In genomic region chr1:213934642-213935041, GRCh38 we compare ENCODE assay signal across 13 cellular contexts. TPM values are rescaled to one million over a fixed set of nuclear protein-coding genes. Genes with fewer than 3 reads are reported as not detected.
DNase-seq lines count a peak whose midpoint lies in the region; ATAC-seq, FAIRE-seq and TF ChIP-seq lines count a peak whose summit lies in the region.
"Had no signal": no experiment of that assay in that cellular context is flagged by ENCODE, and none has a peak within 500 bp of the region (broad histone marks: within the 10 kb centered on the region; RNA-seq: fewer than 3 reads in every experiment).

No MANE protein-coding gene starts in this region.

- H3K36me3 ChIP-seq in astrocyte (ENCODE audit: insufficient read depth, low read length) (no peaks in the 10 kb centered on the region), keratinocyte (ENCODE audit: control insufficient read depth in 2 of 2, extremely low read depth in 1 of 2, insufficient read depth in 2 of 2, low read length in 2 of 2) (no peaks in the 10 kb centered on the region), aorta (ENCODE audit: control insufficient read depth in 1 of 2, insufficient read depth in 2 of 2, low read length in 1 of 2) (no peaks in the 10 kb centered on the region)

- FAIRE-seq in astrocyte (lab: Jason Lieb, UNC) (no peak), keratinocyte (lab: Jason Lieb, UNC) (peak; percentile 81)
- FAIRE-seq: endometrium, H1, TTC549 had no signal

- no peak overlapping the region for H3K27ac ChIP-seq in astrocyte (ENCODE audit: low read depth, low read length)
- no peak overlapping the region for H3K27ac ChIP-seq in keratinocyte (ENCODE audit: control insufficient read depth, insufficient read depth, low read length)
- H3K27ac ChIP-seq in aorta (ENCODE audit: low read depth in 1 of 2, low read length in 2 of 2): no peak overlapping the region
- H3K27ac ChIP-seq: KMS-11 had no signal

- H3K4me2 ChIP-seq in astrocyte (ENCODE audit: low read length) (no peak overlapping the region), keratinocyte (ENCODE audit: control insufficient read depth, extremely low read depth, insufficient read depth, low read depth, low read length) (no peak overlapping the region)
- H3K4me2 ChIP-seq: KMS-11 had no signal

- H3K9me3 ChIP-seq in astrocyte (ENCODE audit: insufficient read depth, low read depth, low read length) (no peaks in the 10 kb centered on the region), keratinocyte (ENCODE audit: control insufficient read depth, low read depth, low read length) (no peaks in the 10 kb centered on the region), aorta (ENCODE audit: control insufficient read depth, low read length) (peaks cover 1% of the 10 kb centered on the region)

- H3K27ac Mint-ChIP-seq in astrocyte (ENCODE audit: unreplicated experiment): no peak overlapping the region
- H3K27ac Mint-ChIP-seq: stimulated activated naive CD8-positive, alpha-beta T cell treated with anti-CD3 and anti-CD28 coated beads, Interleukin-15, Interleukin-2, amounts not matched to agents 100 ng/mL and 50 ng/mL, for 24 hours had no signal

- H3K9ac ChIP-seq in astrocyte (ENCODE audit: low read length): no peak overlapping the region
- H3K9ac ChIP-seq in keratinocyte (ENCODE audit: control insufficient read depth, extremely low read depth, insufficient read depth, low read length): no peak overlapping the region
- H3K9ac ChIP-seq: KMS-11 had no signal

- H2AFZ ChIP-seq in astrocyte (ENCODE audit: low read depth, low read length) (no peak overlapping the region), keratinocyte (ENCODE audit: control insufficient read depth, low read length) (no peak overlapping the region)

- DNase-seq in COR-L47 (lab: John Stamatoyannopoulos, UW) (peak; percentile 43), NCI-H128 (lab: John Stamatoyannopoulos, UW; ENCODE audit: unreplicated experiment) (peak; percentile 87), astrocyte (ENCODE audit: low read depth) (peak; percentile 57), keratinocyte (ENCODE audit: low read depth, low spot score) (peak; percentile 5), NCI-H748 treated with DMSO at 0.1 percent for 48 hours (lab: John Stamatoyannopoulos, UW) (no peak), amniotic stem cell (lab: John Stamatoyannopoulos, UW) (no peak), aorta (no peak)

- H3K4me3 Mint-ChIP-seq in astrocyte (ENCODE audit: unreplicated experiment): no peak overlapping the region
- H3K4me3 Mint-ChIP-seq: stimulated activated naive CD8-positive, alpha-beta T cell treated with anti-CD3 and anti-CD28 coated beads, Interleukin-15, Interleukin-2, amounts not matched to agents 100 ng/mL and 50 ng/mL, for 24 hours had no signal

- TF ChIP-seq CTCF in astrocyte (IDR thresholded peaks at IDR 0.05; ENCODE audit: insufficient read depth, low read depth, low read length) (no peak), keratinocyte (optimal IDR thresholded peaks at IDR 0.05 in 1 of 3, IDR thresholded peaks at IDR 0.05 in 1 of 3, conservative IDR thresholded peaks at IDR 0.05 in 1 of 3; ENCODE audit: extremely low read depth in 1 of 3, insufficient read depth in 2 of 3, low read length in 3 of 3) (no peak)

- H4K20me1 ChIP-seq in astrocyte (ENCODE audit: insufficient read depth, low read length) (no peaks in the 10 kb centered on the region), keratinocyte (ENCODE audit: control insufficient read depth, extremely low read depth, insufficient read depth, low read length) (no peaks in the 10 kb centered on the region)

- peaks cover 2% of the 10 kb centered on the region for H3K9me3 Mint-ChIP-seq in astrocyte (ENCODE audit: unreplicated experiment)

- ATAC-seq in HG03196 (IDR thresholded peaks at IDR 0.05; ENCODE audit: unreplicated experiment) (no peak), aorta (ENCODE audit: low FRiP score) (no peak)

- dilution Hi-C loops in keratinocyte (cut with MboI; ENCODE audit: extremely low pct_ligation_motif_present, low sequenced_read_pairs): no loop called here

- WGBS in aorta, 2 donors: 53 to 58% methylated on average over 5 of the region's 5 CpGs

- no peaks in the 10 kb centered on the region for H3K9me1 ChIP-seq in keratinocyte (ENCODE audit: control insufficient read depth, extremely low read depth, insufficient read depth, low read length)

- peaks cover 33% of the 10 kb centered on the region for H3K27me3 Mint-ChIP-seq in astrocyte (ENCODE audit: low read depth, unreplicated experiment)
- H3K27me3 Mint-ChIP-seq: stimulated activated naive CD8-positive, alpha-beta T cell treated with anti-CD3 and anti-CD28 coated beads, Interleukin-15, Interleukin-2, amounts not matched to agents 100 ng/mL and 50 ng/mL, for 24 hours had no signal

- no peaks in the 10 kb centered on the region for H3K36me3 Mint-ChIP-seq in astrocyte (ENCODE audit: low read depth, unreplicated experiment)

- intact Hi-C loops in aorta (cut with DNase I): no loop called here

- H3K4me1 ChIP-seq in astrocyte (ENCODE audit: insufficient read depth, low read length) (no peaks in the 10 kb centered on the region), keratinocyte (ENCODE audit: control insufficient read depth, extremely low read depth, insufficient read depth, low read length) (no peaks in the 10 kb centered on the region), aorta (ENCODE audit: control insufficient read depth in 1 of 2, insufficient read depth in 2 of 2, low read length in 2 of 2) (no peaks in the 10 kb centered on the region)

- H3K4me3 ChIP-seq in astrocyte (ENCODE audit: insufficient read depth, low read depth, low read length) (no peak overlapping the region), keratinocyte (ENCODE audit: control insufficient read depth in 2 of 3, extremely low read depth in 1 of 3, insufficient read depth in 2 of 3, low read depth in 1 of 3, low read length in 3 of 3) (no peak overlapping the region), aorta (ENCODE audit: low read length in 2 of 2) (no peak overlapping the region)

- H3K4me1 Mint-ChIP-seq in astrocyte (ENCODE audit: low read depth, unreplicated experiment): no peaks in the 10 kb centered on the region

- no peaks in the 10 kb centered on the region for H3K79me2 ChIP-seq in astrocyte (ENCODE audit: insufficient read depth, low read length)
- no peaks in the 10 kb centered on the region for H3K79me2 ChIP-seq in keratinocyte (ENCODE audit: control insufficient read depth, insufficient read depth, low read length)

- H3K27me3 ChIP-seq in astrocyte (ENCODE audit: insufficient read depth, low read length): peaks cover 5% of the 10 kb centered on the region
- H3K27me3 ChIP-seq in keratinocyte (ENCODE audit: control insufficient read depth, extremely low read depth, insufficient read depth, low read length): peaks cover 23% of the 10 kb centered on the region
- H3K27me3 ChIP-seq in aorta (ENCODE audit: control insufficient read depth in 1 of 2, insufficient read depth in 2 of 2, low read length in 1 of 2): no peaks in the 10 kb centered on the region

RNA-seq across cellular contexts. Expression of gene PROX1, which starts 53.1 kb away (rescaled TPM):
- 1.9 and 4.8 TPM in 2 replicates for total RNA-seq in astrocyte
- 0.20 to 0.31 TPM (median 0.24 TPM) in 3 replicates for polyA plus RNA-seq in keratinocyte
- 0.70 TPM for polyA plus RNA-seq in keratinocyte (2011; ENCODE audit: low read depth)
- polyA plus RNA-seq in keratinocyte (2011; cell fraction: cytosol; rRNA removed): 0.14 and 0.39 TPM in 2 replicates
- polyA plus RNA-seq in keratinocyte (2011; cell fraction: nucleus; rRNA removed): 1.5 TPM in 2 replicates
- 0.17 and 0.45 TPM in 2 replicates for polyA plus RNA-seq in keratinocyte (2012; ENCODE audit: low replicate concordance)
- polyA minus RNA-seq in keratinocyte: 0.16 to 2.8 TPM (median 2.5 TPM) in 3 replicates
- 0.38 TPM for polyA minus RNA-seq in keratinocyte (2011; cell fraction: cytosol; rRNA and poly(A)+ RNA removed)
- 0.42 and 0.93 TPM in 2 replicates for polyA minus RNA-seq in keratinocyte (2011; cell fraction: nucleus; rRNA and poly(A)+ RNA removed)
- 1 to 10 TPM; 2.5 to 2.6 TPM for total RNA-seq in aorta
- 1 to 10 TPM in 1 of 2 donors, not detected in 1; 1.5 TPM for polyA plus RNA-seq in aorta

Comparison
In these comparisons a context has a peak if more than half of its experiments do, and no peak if none do; other contexts are left out.
1. DNase-seq: peak in COR-L47 (single experiment), NCI-H128 (single experiment), astrocyte (single experiment) and keratinocyte (single experiment); none in NCI-H748 treated with DMSO at 0.1 percent for 48 hours (single experiment), amniotic stem cell (single experiment) and aorta (0 of 2).